Comparison of ENCODE assay signal across 8 cellular contexts in genomic region chr4:13657016-13657415, GRCh38. TPM values are rescaled to one million over a fixed set of nuclear protein-coding genes. Genes with fewer than 3 reads are reported as not detected.
A peak's percentile ranks its signal among the peaks of the same experiment; 100 is the strongest.
DNase-seq lines count a peak whose midpoint lies in the region; ATAC-seq and TF ChIP-seq lines count a peak whose summit lies in the region.

No MANE protein-coding gene starts in this region.

- H3K27me3 Mint-ChIP-seq in stimulated activated naive CD8-positive, alpha-beta T cell treated with anti-CD3 and anti-CD28 coated beads, Interleukin-15, Interleukin-2, amounts not matched to agents 100 ng/mL and 50 ng/mL, for 24 hours = no peaks in the 10 kb centered on the region
- H3K27me3 Mint-ChIP-seq in activated naive CD4-positive, alpha-beta T cell treated with anti-CD3 and anti-CD28 coated beads, Interleukin-2, amount 50 U/mL, for 24 hours = no peaks in the 10 kb centered on the region

- no peaks in the 10 kb centered on the region for H3K9me3 Mint-ChIP-seq in stimulated activated naive CD8-positive, alpha-beta T cell treated with anti-CD3 and anti-CD28 coated beads, Interleukin-15, Interleukin-2, amounts not matched to agents 100 ng/mL and 50 ng/mL, for 24 hours
- H3K9me3 Mint-ChIP-seq in activated naive CD4-positive, alpha-beta T cell treated with anti-CD3 and anti-CD28 coated beads, Interleukin-2, amount 50 U/mL, for 24 hours = no peaks in the 10 kb centered on the region

- peak overlapping the region; percentile 30 to 51 (median 46) for H3K4me3 ChIP-seq in right lobe of liver

- peak overlapping the region; percentile 75 for H3K27ac Mint-ChIP-seq in stimulated activated naive CD8-positive, alpha-beta T cell treated with anti-CD3 and anti-CD28 coated beads, Interleukin-15, Interleukin-2, amounts not matched to agents 100 ng/mL and 50 ng/mL, for 24 hours
- H3K27ac Mint-ChIP-seq in activated naive CD4-positive, alpha-beta T cell treated with anti-CD3 and anti-CD28 coated beads, Interleukin-2, amount 50 U/mL, for 24 hours = peak overlapping the region; percentile 76

- H3K9me3 ChIP-seq in right lobe of liver = no peaks in the 10 kb centered on the region

- H3K4me1 Mint-ChIP-seq in stimulated activated naive CD8-positive, alpha-beta T cell treated with anti-CD3 and anti-CD28 coated beads, Interleukin-15, Interleukin-2, amounts not matched to agents 100 ng/mL and 50 ng/mL, for 24 hours (ENCODE audit: low read depth) = peaks cover 10% of the 10 kb centered on the region
- peaks cover 12% of the 10 kb centered on the region for H3K4me1 Mint-ChIP-seq in activated naive CD4-positive, alpha-beta T cell treated with anti-CD3 and anti-CD28 coated beads, Interleukin-2, amount 50 U/mL, for 24 hours

- no peaks in the 10 kb centered on the region for H3K36me3 Mint-ChIP-seq in stimulated activated naive CD8-positive, alpha-beta T cell treated with anti-CD3 and anti-CD28 coated beads, Interleukin-15, Interleukin-2, amounts not matched to agents 100 ng/mL and 50 ng/mL, for 24 hours (ENCODE audit: low read depth)
- H3K36me3 Mint-ChIP-seq in activated naive CD4-positive, alpha-beta T cell treated with anti-CD3 and anti-CD28 coated beads, Interleukin-2, amount 50 U/mL, for 24 hours = no peaks in the 10 kb centered on the region

- TF ChIP-seq CTCF in right lobe of liver (IDR thresholded peaks at IDR 0.05) (no peak), GM10266 (IDR thresholded peaks at IDR 0.05; ENCODE audit: control insufficient read depth, insufficient read depth, low read depth, missing control alignments) (no peak)

- peak overlapping the region; percentile 54 for H3K4me3 Mint-ChIP-seq in stimulated activated naive CD8-positive, alpha-beta T cell treated with anti-CD3 and anti-CD28 coated beads, Interleukin-15, Interleukin-2, amounts not matched to agents 100 ng/mL and 50 ng/mL, for 24 hours
- peak overlapping the region; percentile 71 for H3K4me3 Mint-ChIP-seq in activated naive CD4-positive, alpha-beta T cell treated with anti-CD3 and anti-CD28 coated beads, Interleukin-2, amount 50 U/mL, for 24 hours

- DNase-seq in stimulated activated naive CD8-positive, alpha-beta T cell treated with anti-CD3 and anti-CD28 coated beads, Interleukin-15, Interleukin-2, amounts not matched to agents 100 U/mL and 50 U/mL, for 24 hours = no peak
- no peak for DNase-seq in right lobe of liver
- no peak for DNase-seq in GM10266 (ENCODE audit: extremely low spot score)
- DNase-seq in iPS-NIHi7 (ENCODE audit: extremely low spot score) = no peak
- no peak for DNase-seq in retina

- ATAC-seq in stimulated activated naive CD8-positive, alpha-beta T cell treated with anti-CD3 and anti-CD28 coated beads, Interleukin-15, Interleukin-2, amounts not matched to agents 100 U/mL and 50 U/mL, for 24 hours = no peak
- ATAC-seq in right lobe of liver (peak in 2 of 4 donors; percentile 18 to 40), esophagus mucosa (no peak)

- WGBS in right lobe of liver (ENCODE audit: insufficient coverage, low coverage, low lambda C conversion rate, missing lambda C conversion rate) = 23% methylated on average over 4 of the region's 4 CpGs

- intact Hi-C loops in right lobe of liver (cut with DNase I) = no loop called here

- peaks cover 0 to 10% (median 0%) of the 10 kb centered on the region in 4 donors for H3K4me1 ChIP-seq in right lobe of liver

- H3K27me3 ChIP-seq in right lobe of liver = no peaks in the 10 kb centered on the region

- H3K27ac ChIP-seq in right lobe of liver = peak overlapping the region in 2 of 3 donors; percentile 19 to 48

- H3K36me3 ChIP-seq in right lobe of liver = no peaks in the 10 kb centered on the region

- TF ChIP-seq POLR2A in right lobe of liver (IDR thresholded peaks at IDR 0.05) = no peak

RNA-seq across cellular contexts. Expression of gene BOD1L1, which starts 29.5 kb away (rescaled TPM):
- total RNA-seq in right lobe of liver = 10 to 100 TPM in 5 of 6 experiments, 1 to 10 TPM in 1; 8.7 to 13.8 (median 11.6) TPM
- total RNA-seq in esophagus mucosa = 17.3 TPM
